Comparison of ENCODE assay signal across 9 cellular contexts in genomic region chr2:189347540-189347939, GRCh38.
DNase-seq lines count a peak whose midpoint lies in the region; ATAC-seq and TF ChIP-seq lines count a peak whose summit lies in the region.
"Had no signal": no experiment of that assay in that cellular context is flagged by ENCODE, and none has a peak within 500 bp of the region (broad histone marks: within the 10 kb centered on the region; RNA-seq: fewer than 3 reads in every experiment).

No MANE protein-coding gene starts in this region.

- no peak overlapping the region for H3K4me2 ChIP-seq in neural progenitor cell

- no peak for TF ChIP-seq EP300 in esophagus muscularis mucosa (IDR thresholded peaks at IDR 0.05)

- H3K4me3 ChIP-seq in SJSA1 (no peak overlapping the region), esophagus muscularis mucosa (no peak overlapping the region), neural progenitor cell (no peak overlapping the region)

- no peaks in the 10 kb centered on the region for H3K36me3 ChIP-seq in SJSA1
- H3K36me3 ChIP-seq in esophagus muscularis mucosa, result no peaks in the 10 kb centered on the region
- no peaks in the 10 kb centered on the region for H3K36me3 ChIP-seq in neural progenitor cell

- no peaks in the 10 kb centered on the region for H3K27me3 ChIP-seq in SJSA1 (replicated peaks)
- H3K27me3 ChIP-seq in esophagus muscularis mucosa, result no peaks in the 10 kb centered on the region
- no peaks in the 10 kb centered on the region for H3K27me3 ChIP-seq in neural progenitor cell

- H3K9ac ChIP-seq in neural progenitor cell, result no peak overlapping the region

- H3K9me3 ChIP-seq in SJSA1 (replicated peaks) (0 out of 2 replicates have a peak, but pooled peaks cover 3% of the 10 kb centered on the region), esophagus muscularis mucosa (peaks cover 0 to 5% (median 0%) of the 10 kb centered on the region in 4 donors), neural progenitor cell (ENCODE audit: low read depth) (no peaks in the 10 kb centered on the region)

- 0% methylated on average over 1 of the region's 1 CpG for WGBS in esophagus muscularis mucosa

- H2AFZ ChIP-seq in neural progenitor cell (replicated peaks), result no peak overlapping the region

- no peak for TF ChIP-seq POLR2A in esophagus muscularis mucosa (IDR thresholded peaks at IDR 0.05; ENCODE audit: low read depth)

- no peak overlapping the region for H3K27ac Mint-ChIP-seq in neural progenitor cell
- H3K27ac Mint-ChIP-seq: naive B cell had no signal

- no peaks in the 10 kb centered on the region for H3K27me3 Mint-ChIP-seq in neural progenitor cell (ENCODE audit: insufficient read depth, low read depth)
- H3K27me3 Mint-ChIP-seq: naive B cell had no signal

- H3K9me3 Mint-ChIP-seq in neural progenitor cell, result peaks cover 6% of the 10 kb centered on the region

- DNase-seq in AG20443 (ENCODE audit: low spot score) (peak; percentile 79), SJSA1 (ENCODE audit: low read depth in 1 of 2, low spot score in 2 of 2) (peak; percentile 70 to 89), esophagus muscularis mucosa (ENCODE audit: extremely low spot score) (no peak), neural progenitor cell (ENCODE audit: low spot score) (peak; percentile 3)
- no peak for DNase-seq in stimulated activated naive CD4-positive, alpha-beta T cell treated with Interleukin-2 at 50 U/mL for 16 hours (lab: John Stamatoyannopoulos, UW)
- no peak for DNase-seq in activated CD4-positive, alpha-beta T cell treated with anti-CD3 and anti-CD28 coated beads for 1 hour
- DNase-seq: naive B cell had no signal

- no peaks in the 10 kb centered on the region for H4K20me1 ChIP-seq in neural progenitor cell (ENCODE audit: low read depth)

- H3K27ac ChIP-seq in SJSA1, result peak overlapping the region; percentile 82
- peak overlapping the region; percentile 64 to 80 (median 78) for H3K27ac ChIP-seq in esophagus muscularis mucosa (replicated peaks in 1 of 4)
- H3K27ac ChIP-seq in neural progenitor cell, result no peak overlapping the region

- H3K79me2 ChIP-seq in neural progenitor cell (ENCODE audit: low read depth), result no peaks in the 10 kb centered on the region

- no peaks in the 10 kb centered on the region for H3F3A ChIP-seq in neural progenitor cell (ENCODE audit: low read depth)

- H3K4me1 ChIP-seq in SJSA1 (replicated peaks), result peaks cover 23% of the 10 kb centered on the region
- peaks cover 6 to 62% (median 26%) of the 10 kb centered on the region in 4 donors for H3K4me1 ChIP-seq in esophagus muscularis mucosa
- no peaks in the 10 kb centered on the region for H3K4me1 ChIP-seq in neural progenitor cell

- intact Hi-C loops in esophagus muscularis mucosa (cut with DNase I), result loop anchor here (10.0 kb wide), 1 partner anchor 253 kb away; no protein-coding TSS in a partner anchor

- H3K4me1 Mint-ChIP-seq in neural progenitor cell, result no peaks in the 10 kb centered on the region
- H3K4me1 Mint-ChIP-seq: naive B cell had no signal

- TF ChIP-seq CTCF in esophagus muscularis mucosa (IDR thresholded peaks at IDR 0.05) (peak; percentile 18 to 42 (median 21)), neural progenitor cell (IDR thresholded peaks at IDR 0.05) (peak; percentile 25)

- no peaks in the 10 kb centered on the region for H3K36me3 Mint-ChIP-seq in neural progenitor cell
- H3K36me3 Mint-ChIP-seq: naive B cell had no signal

- H3K4me3 Mint-ChIP-seq in neural progenitor cell, result no peak overlapping the region
- H3K4me3 Mint-ChIP-seq: naive B cell had no signal

- ATAC-seq in GM18508 (IDR thresholded peaks at IDR 0.05; ENCODE audit: insufficient read depth, unreplicated experiment) (peak; percentile 60), HG02981 (IDR thresholded peaks at IDR 0.05; ENCODE audit: unreplicated experiment) (peak; percentile 71)

Comparison
In these comparisons a context has a peak if more than half of its experiments do, and no peak if none do; other contexts are left out.
1. DNase-seq: peak in AG20443 (single experiment), SJSA1 (2 of 2) and neural progenitor cell (single experiment); none in esophagus muscularis mucosa (single experiment), stimulated activated naive CD4-positive, alpha-beta T cell treated with Interleukin-2 at 50 U/mL for 16 hours (single experiment) and activated CD4-positive, alpha-beta T cell treated with anti-CD3 and anti-CD28 coated beads for 1 hour (single experiment).